In the genomic region with DNA sequence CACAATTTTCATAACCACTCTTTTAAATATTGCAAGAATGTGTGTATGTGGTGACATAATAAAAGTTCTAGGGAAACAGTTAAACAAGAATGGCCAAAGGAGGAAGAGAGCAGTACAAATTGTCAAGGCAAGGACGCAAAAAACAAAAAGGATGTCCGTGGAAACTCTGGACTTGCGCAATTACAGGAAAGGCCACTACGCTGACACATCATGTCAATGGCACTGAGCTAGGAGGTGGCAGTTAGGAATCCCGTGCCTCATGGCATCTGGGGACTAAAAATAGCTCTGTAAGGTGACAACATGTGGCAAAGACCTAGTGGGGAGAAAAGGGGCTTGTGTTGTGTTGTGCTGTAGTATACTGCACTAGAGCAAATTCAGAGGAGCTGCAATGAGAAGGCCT, we compare ENCODE assay signal across 14 cellular contexts.
DNase-seq lines count a peak whose midpoint lies in the region; ATAC-seq and TF ChIP-seq lines count a peak whose summit lies in the region.
"Had no signal": no experiment of that assay in that cellular context is flagged by ENCODE, and none has a peak within 500 bp of the region (broad histone marks: within the 10 kb centered on the region; RNA-seq: fewer than 3 reads in every experiment).

No MANE protein-coding gene starts in this region.

- H3K4me3 Mint-ChIP-seq in activated naive CD4-positive, alpha-beta T cell treated with anti-CD3 and anti-CD28 coated beads, Interleukin-2, amount 10 ng/mL, durations not matched to agents 7 days and 5 days, result no peak overlapping the region
- H3K4me3 Mint-ChIP-seq: activated CD4-positive, alpha-beta T cell treated with anti-CD3 and anti-CD28 coated beads, Interleukin-2, amount 10 ng/mL, durations not matched to agents 24 days and 14 days; activated naive CD8-positive, alpha-beta T cell treated with anti-CD3 and anti-CD28 coated beads, Interleukin-2, amount 10 ng/mL, durations not matched to agents 7 days and 5 days; stimulated activated naive CD8-positive, alpha-beta T cell treated with anti-CD3 and anti-CD28 coated beads, Interleukin-15, amount 100 ng/mL, for 72 hours had no signal

- H3K36me3 Mint-ChIP-seq in activated naive CD4-positive, alpha-beta T cell treated with anti-CD3 and anti-CD28 coated beads, Interleukin-2, amount 10 ng/mL, durations not matched to agents 7 days and 5 days, result no peaks in the 10 kb centered on the region
- H3K36me3 Mint-ChIP-seq: activated naive CD8-positive, alpha-beta T cell treated with anti-CD3 and anti-CD28 coated beads, Interleukin-2, amount 10 ng/mL, durations not matched to agents 7 days and 5 days had no signal

- H3K9me3 Mint-ChIP-seq in activated naive CD4-positive, alpha-beta T cell treated with anti-CD3 and anti-CD28 coated beads, Interleukin-2, amount 10 ng/mL, durations not matched to agents 7 days and 5 days, result no peaks in the 10 kb centered on the region
- H3K9me3 Mint-ChIP-seq: activated CD4-positive, alpha-beta T cell treated with anti-CD3 and anti-CD28 coated beads, Interleukin-2, amount 10 ng/mL, durations not matched to agents 24 days and 14 days; activated naive CD8-positive, alpha-beta T cell treated with anti-CD3 and anti-CD28 coated beads, Interleukin-2, amount 10 ng/mL, durations not matched to agents 7 days and 5 days; stimulated activated naive CD8-positive, alpha-beta T cell treated with anti-CD3 and anti-CD28 coated beads, Interleukin-15, amount 100 ng/mL, for 72 hours had no signal

- ATAC-seq in HG03342 (IDR thresholded peaks at IDR 0.05; ENCODE audit: unreplicated experiment), result no peak
- ATAC-seq: gastroesophageal sphincter; stimulated activated naive CD8-positive, alpha-beta T cell treated with anti-CD3 and anti-CD28 coated beads, Interleukin-15, amount 100 ng/mL, for 72 hours had no signal

- H3K4me1 Mint-ChIP-seq in activated naive CD4-positive, alpha-beta T cell treated with anti-CD3 and anti-CD28 coated beads, Interleukin-2, amount 10 ng/mL, durations not matched to agents 7 days and 5 days, result no peaks in the 10 kb centered on the region
- H3K4me1 Mint-ChIP-seq: activated CD4-positive, alpha-beta T cell treated with anti-CD3 and anti-CD28 coated beads, Interleukin-2, amount 10 ng/mL, durations not matched to agents 24 days and 14 days; activated naive CD8-positive, alpha-beta T cell treated with anti-CD3 and anti-CD28 coated beads, Interleukin-2, amount 10 ng/mL, durations not matched to agents 7 days and 5 days had no signal

- no peak overlapping the region for H3K27ac Mint-ChIP-seq in activated naive CD4-positive, alpha-beta T cell treated with anti-CD3 and anti-CD28 coated beads, Interleukin-2, amount 10 ng/mL, durations not matched to agents 7 days and 5 days
- H3K27ac Mint-ChIP-seq: activated CD4-positive, alpha-beta T cell treated with anti-CD3 and anti-CD28 coated beads, Interleukin-2, amount 10 ng/mL, durations not matched to agents 24 days and 14 days; activated naive CD8-positive, alpha-beta T cell treated with anti-CD3 and anti-CD28 coated beads, Interleukin-2, amount 10 ng/mL, durations not matched to agents 7 days and 5 days; stimulated activated naive CD8-positive, alpha-beta T cell treated with anti-CD3 and anti-CD28 coated beads, Interleukin-15, amount 100 ng/mL, for 72 hours had no signal

- H3K4me3 ChIP-seq in foreskin fibroblast (ENCODE audit: low read depth in 1 of 2, low read length in 2 of 2), result no peak overlapping the region
- H3K4me3 ChIP-seq: gastroesophageal sphincter had no signal

- H3K27me3 Mint-ChIP-seq in activated naive CD4-positive, alpha-beta T cell treated with anti-CD3 and anti-CD28 coated beads, Interleukin-2, amount 10 ng/mL, durations not matched to agents 7 days and 5 days, result no peaks in the 10 kb centered on the region
- H3K27me3 Mint-ChIP-seq: activated CD4-positive, alpha-beta T cell treated with anti-CD3 and anti-CD28 coated beads, Interleukin-2, amount 10 ng/mL, durations not matched to agents 24 days and 14 days had no signal

- no peak for TF ChIP-seq CTCF in foreskin fibroblast (IDR thresholded peaks at IDR 0.05; ENCODE audit: low read depth, low read length)

- DNase-seq in H4 (ENCODE audit: low spot score), result peak; percentile 44
- peak; percentile 96 to 97 for DNase-seq in SW 1271 (lab: John Stamatoyannopoulos, UW)
- peak; percentile 89 to 90 for DNase-seq in foreskin fibroblast
- peak; percentile 16 for DNase-seq in renal cortical epithelial cell (ENCODE audit: low read depth)
- DNase-seq in central memory CD4-positive, alpha-beta T cell, result no peak
- DNase-seq in activated effector memory CD4-positive, alpha-beta T cell treated with Interleukin-2 at 50 U/mL for 16 hours, result no peak
- no peak for DNase-seq in activated naive CD4-positive, alpha-beta T cell treated with anti-CD3 and anti-CD28 coated beads, Interleukin-2, amount 10 ng/mL, durations not matched to agents 7 days and 5 days
- DNase-seq: activated CD4-positive, alpha-beta T cell treated with anti-CD3 and anti-CD28 coated beads, Interleukin-2, amount 10 ng/mL, durations not matched to agents 24 days and 14 days; activated naive CD8-positive, alpha-beta T cell treated with anti-CD3 and anti-CD28 coated beads, Interleukin-2, amount 10 ng/mL, durations not matched to agents 7 days and 5 days; DMS79; NCI-H1436; stimulated activated naive CD8-positive, alpha-beta T cell treated with anti-CD3 and anti-CD28 coated beads, Interleukin-15, amount 100 ng/mL, for 72 hours had no signal

- CTCF ChIA-PET in activated naive CD4-positive, alpha-beta T cell treated with anti-CD3 and anti-CD28 coated beads, Interleukin-2, amount 10 ng/mL, durations not matched to agents 7 days and 5 days (lab: Charles Lee), result no interaction called here

Comparison
In these comparisons a context has a peak if more than half of its experiments do, and no peak if none do; other contexts are left out.
1. DNase-seq: peak in H4 (single experiment), SW 1271 (2 of 2), foreskin fibroblast (2 of 2) and renal cortical epithelial cell (single experiment); none in central memory CD4-positive, alpha-beta T cell (single experiment), activated effector memory CD4-positive, alpha-beta T cell treated with Interleukin-2 at 50 U/mL for 16 hours (single experiment) and activated naive CD4-positive, alpha-beta T cell treated with anti-CD3 and anti-CD28 coated beads, Interleukin-2, amount 10 ng/mL, durations not matched to agents 7 days and 5 days (single experiment).